Comparison of ENCODE assay signal across 1 cellular context in the genomic region with DNA sequence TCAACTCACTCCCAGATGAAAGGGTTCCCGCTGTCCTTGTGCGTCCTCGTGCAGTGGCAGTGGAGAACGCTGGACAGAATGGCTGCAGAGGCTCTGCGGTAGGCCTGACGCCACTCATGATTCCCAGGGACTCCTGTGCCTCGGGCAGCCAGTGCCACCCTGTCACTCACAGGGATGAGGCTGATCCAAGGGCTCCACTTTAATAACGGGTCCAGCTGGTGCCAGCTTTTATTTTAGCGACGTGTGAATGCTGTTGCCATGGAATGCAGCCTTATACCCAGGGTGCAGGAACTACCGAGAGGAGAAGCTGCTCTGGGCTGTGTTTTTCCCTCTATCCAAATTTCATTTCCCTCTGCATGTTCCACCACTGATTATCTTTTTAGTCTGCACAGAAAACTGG.
TF ChIP-seq lines count a peak whose summit lies in the region.

No MANE protein-coding gene starts in this region.

TF ChIP-seq in H1, 55 proteins besides CTCF, POLR2A, EP300 and RAD21 (continued from another document):
- TF ChIP-seq NANOG (IDR thresholded peaks at IDR 0.05; ENCODE audit: insufficient read depth, low read depth, low read length, poor library complexity, severe bottlenecking) (no peak), MAFK (IDR thresholded peaks at IDR 0.05; ENCODE audit: low read depth, low read length) (no peak), EZH2 (IDR thresholded peaks at IDR 0.05; ENCODE audit: low read depth, low read length, severe bottlenecking) (no peak), GTF2F1 (IDR thresholded peaks at IDR 0.05; ENCODE audit: borderline replicate concordance, low read depth, low read length) (no peak), HDAC6 (IDR thresholded peaks at IDR 0.05; ENCODE audit: low read depth, low read length) (no peak), BACH1 (IDR thresholded peaks at IDR 0.05; ENCODE audit: low read length) (no peak), CHD1 (IDR thresholded peaks at IDR 0.05; ENCODE audit: low read depth, low read length) (no peak), RFX5 (IDR thresholded peaks at IDR 0.05; ENCODE audit: borderline replicate concordance, low read depth, low read length) (no peak), USF2 (IDR thresholded peaks at IDR 0.05; ENCODE audit: low read length) (no peak), PHF8 (conservative IDR thresholded peaks at IDR 0.05; ENCODE audit: low read depth, low read length) (no peak)
- TF ChIP-seq, protein P1, sequence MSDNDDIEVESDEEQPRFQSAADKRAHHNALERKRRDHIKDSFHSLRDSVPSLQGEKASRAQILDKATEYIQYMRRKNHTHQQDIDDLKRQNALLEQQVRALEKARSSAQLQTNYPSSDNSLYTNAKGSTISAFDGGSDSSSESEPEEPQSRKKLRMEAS (IDR thresholded peaks at IDR 0.05), result no peak
- TF ChIP-seq, protein P2, sequence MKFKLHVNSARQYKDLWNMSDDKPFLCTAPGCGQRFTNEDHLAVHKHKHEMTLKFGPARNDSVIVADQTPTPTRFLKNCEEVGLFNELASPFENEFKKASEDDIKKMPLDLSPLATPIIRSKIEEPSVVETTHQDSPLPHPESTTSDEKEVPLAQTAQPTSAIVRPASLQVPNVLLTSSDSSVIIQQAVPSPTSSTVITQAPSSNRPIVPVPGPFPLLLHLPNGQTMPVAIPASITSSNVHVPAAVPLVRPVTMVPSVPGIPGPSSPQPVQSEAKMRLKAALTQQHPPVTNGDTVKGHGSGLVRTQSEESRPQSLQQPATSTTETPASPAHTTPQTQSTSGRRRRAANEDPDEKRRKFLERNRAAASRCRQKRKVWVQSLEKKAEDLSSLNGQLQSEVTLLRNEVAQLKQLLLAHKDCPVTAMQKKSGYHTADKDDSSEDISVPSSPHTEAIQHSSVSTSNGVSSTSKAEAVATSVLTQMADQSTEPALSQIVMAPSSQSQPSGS (IDR thresholded peaks at IDR 0.05; ENCODE audit: low read length), result no peak
